1 cellular context compared by ENCODE assay signal in genomic region chr15:46129145-46129544, GRCh38.
TF ChIP-seq lines count a peak whose summit lies in the region.

No MANE protein-coding gene starts in this region.

TF ChIP-seq in IMR-90, 13 proteins besides CTCF, POLR2A, EP300 and RAD21 (continued from another document):
- TF ChIP-seq ELK1 (IDR thresholded peaks at IDR 0.05; ENCODE audit: borderline replicate concordance, low read depth, low read length) (no peak), RFX5 (IDR thresholded peaks at IDR 0.05; ENCODE audit: low read depth, low read length) (no peak), USF2 (IDR thresholded peaks at IDR 0.05; ENCODE audit: low read depth, low read length) (no peak), NFE2L2 (IDR thresholded peaks at IDR 0.05; ENCODE audit: low read depth, low read length) (no peak), FOS (IDR thresholded peaks at IDR 0.05; ENCODE audit: low read depth, low read length) (no peak), MAFK (IDR thresholded peaks at IDR 0.05; ENCODE audit: low read depth, low read length) (no peak), BHLHE40 (IDR thresholded peaks at IDR 0.05; ENCODE audit: low read depth, low read length) (no peak), RCOR1 (IDR thresholded peaks at IDR 0.05; ENCODE audit: insufficient replicate concordance, low read length) (no peak)
TF ChIP-seq in IMR-90: peak in this region for 0.
